ENCODE assay signal across 38 cellular contexts in the genomic region with DNA sequence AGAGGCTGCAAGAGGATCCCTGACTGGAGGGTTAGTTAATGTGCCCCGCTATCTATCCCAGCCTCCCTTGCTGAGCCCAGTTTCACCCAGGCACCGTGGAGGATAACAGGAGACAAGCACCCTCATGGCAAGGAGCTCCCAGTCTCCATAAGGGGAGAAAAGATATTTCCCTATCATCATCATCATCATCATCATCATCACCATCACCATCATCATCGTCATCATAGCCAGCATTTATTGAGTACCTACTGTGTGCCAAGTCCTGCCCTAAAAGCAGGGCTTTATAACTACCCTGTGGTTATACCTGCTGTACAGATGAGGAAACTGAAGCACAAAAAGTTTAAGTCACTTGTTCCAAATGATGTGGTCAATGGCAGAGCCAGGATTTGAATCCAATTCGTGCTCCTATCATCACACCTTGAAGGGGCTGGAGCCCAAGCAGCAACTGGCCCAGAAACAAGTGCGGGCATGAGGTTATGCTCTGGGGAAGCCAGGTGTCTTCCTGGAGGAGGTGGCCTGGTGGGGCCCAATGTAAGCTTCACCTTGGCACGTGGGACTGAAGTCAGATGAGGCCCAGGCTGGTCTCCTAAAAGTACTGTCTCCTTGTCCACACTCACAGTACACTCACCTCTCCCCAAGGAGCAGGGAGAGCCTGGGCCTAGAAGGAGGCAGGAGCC. TPM values are rescaled to one million over a fixed set of nuclear protein-coding genes. Genes with fewer than 3 reads are reported as not detected.
"Had no signal": no experiment of that assay in that cellular context is flagged by ENCODE, and none has a peak within 500 bp of the region (broad histone marks: within the 10 kb centered on the region; RNA-seq: fewer than 3 reads in every experiment).

No MANE protein-coding gene starts in this region.

- DNase-seq: activated CD4-positive, alpha-beta memory T cell treated with anti-CD3 and anti-CD28 coated beads, Interleukin-2, amount 10 ng/mL, durations not matched to agents 7 days and 5 days; activated CD4-positive, alpha-beta T cell treated with anti-CD3 and anti-CD28 coated beads for 1 hour; activated CD4-positive, alpha-beta T cell treated with anti-CD3 and anti-CD28 coated beads for 48 hours; activated CD4-positive, CD25-positive, alpha-beta regulatory T cell; activated CD8-positive, alpha-beta memory T cell treated with anti-CD3 and anti-CD28 coated beads for 24 hours; activated CD8-positive, alpha-beta memory T cell treated with anti-CD3 and anti-CD28 coated beads, Interleukin-2, amount 10 ng/mL, durations not matched to agents 7 days and 5 days; activated CD8-positive, alpha-beta memory T cell treated with anti-CD3 and anti-CD28 coated beads, Interleukin-2, amount 50 U/mL, for 48 hours; activated effector memory CD4-positive, alpha-beta T cell treated with Interleukin-2 at 50 U/mL for 16 hours; activated naive CD4-positive, alpha-beta T cell treated with anti-CD3 and anti-CD28 coated beads, Interleukin-2, amount 10 ng/mL, durations not matched to agents 7 days and 5 days; activated naive CD8-positive, alpha-beta T cell treated with anti-CD3 and anti-CD28 coated beads, Interleukin-2, amount 50 U/mL, for 24 hours; activated T-cell treated with anti-CD3 and anti-CD28 coated beads, Interleukin-2, amount 50 U/mL, for 48 hours; anterior cingulate cortex; caudate nucleus; NCI-H1105; NCI-H1417 treated with DMSO at 0.1 percent for 48 hours; NCI-H187 treated with DMSO at 0.1 percent for 48 hours; NCI-H2081; NCI-H2171 treated with DMSO at 0.1 percent for 48 hours; NCI-H2227 treated with DMSO at 0.1 percent for 48 hours; NCI-H446; NCI-H510A treated with DMSO at 0.1 percent for 48 hours; NCI-H526 treated with DMSO at 0.1 percent for 48 hours; NCI-H774; PC-9; SIG-M5; T-helper 1 cell; T-helper 2 cell; T-helper 9 cell; WERI-Rb-1 had no signal

- H3K4me3 ChIP-seq: PC-9 had no signal

- H2AFZ ChIP-seq: PC-9 had no signal

- H3K36me3 Mint-ChIP-seq: activated CD8-positive, alpha-beta memory T cell treated with anti-CD3 and anti-CD28 coated beads, Interleukin-2, amount 10 ng/mL, durations not matched to agents 7 days and 5 days; activated naive CD4-positive, alpha-beta T cell treated with anti-CD3 and anti-CD28 coated beads, Interleukin-2, amount 10 ng/mL, durations not matched to agents 7 days and 5 days; activated naive CD8-positive, alpha-beta T cell; brain had no signal

- H3K4me1 Mint-ChIP-seq: activated CD4-positive, alpha-beta memory T cell treated with anti-CD3 and anti-CD28 coated beads, Interleukin-2, amount 10 ng/mL, durations not matched to agents 7 days and 5 days; activated CD8-positive, alpha-beta memory T cell treated with anti-CD3 and anti-CD28 coated beads, Interleukin-2, amount 10 ng/mL, durations not matched to agents 7 days and 5 days; activated naive CD4-positive, alpha-beta T cell treated with anti-CD3 and anti-CD28 coated beads, Interleukin-2, amount 10 ng/mL, durations not matched to agents 7 days and 5 days; activated naive CD8-positive, alpha-beta T cell treated with anti-CD3 and anti-CD28 coated beads, Interleukin-2, amount 50 U/mL, for 24 hours; brain had no signal

- ATAC-seq: activated CD8-positive, alpha-beta memory T cell treated with anti-CD3 and anti-CD28 coated beads, Interleukin-2, amount 10 ng/mL, durations not matched to agents 7 days and 5 days; activated naive CD8-positive, alpha-beta T cell treated with anti-CD3 and anti-CD28 coated beads, Interleukin-2, amount 50 U/mL, for 24 hours; Right ventricle myocardium inferior had no signal

- H3K27ac Mint-ChIP-seq: activated CD4-positive, alpha-beta memory T cell treated with anti-CD3 and anti-CD28 coated beads, Interleukin-2, amount 10 ng/mL, durations not matched to agents 7 days and 5 days; activated CD8-positive, alpha-beta memory T cell treated with anti-CD3 and anti-CD28 coated beads, Interleukin-2, amount 10 ng/mL, durations not matched to agents 7 days and 5 days; activated naive CD4-positive, alpha-beta T cell treated with anti-CD3 and anti-CD28 coated beads, Interleukin-2, amount 10 ng/mL, durations not matched to agents 7 days and 5 days; activated naive CD8-positive, alpha-beta T cell; activated naive CD8-positive, alpha-beta T cell treated with anti-CD3 and anti-CD28 coated beads, Interleukin-2, amount 50 U/mL, for 24 hours; brain had no signal

- H3K4me3 Mint-ChIP-seq: activated CD4-positive, alpha-beta memory T cell treated with anti-CD3 and anti-CD28 coated beads, Interleukin-2, amount 10 ng/mL, durations not matched to agents 7 days and 5 days; activated CD8-positive, alpha-beta memory T cell treated with anti-CD3 and anti-CD28 coated beads, Interleukin-2, amount 10 ng/mL, durations not matched to agents 7 days and 5 days; activated naive CD4-positive, alpha-beta T cell treated with anti-CD3 and anti-CD28 coated beads, Interleukin-2, amount 10 ng/mL, durations not matched to agents 7 days and 5 days; activated naive CD8-positive, alpha-beta T cell; activated naive CD8-positive, alpha-beta T cell treated with anti-CD3 and anti-CD28 coated beads, Interleukin-2, amount 50 U/mL, for 24 hours; brain had no signal

- H3K36me3 ChIP-seq: WERI-Rb-1 had no signal

- FAIRE-seq: RCC 7860 had no signal

- H3K27ac ChIP-seq: PC-9, RWPE1, WERI-Rb-1 had no signal

- H3K4me2 ChIP-seq: PC-9 had no signal

- H3K9me3 Mint-ChIP-seq: activated CD4-positive, alpha-beta memory T cell treated with anti-CD3 and anti-CD28 coated beads, Interleukin-2, amount 10 ng/mL, durations not matched to agents 7 days and 5 days; activated naive CD4-positive, alpha-beta T cell treated with anti-CD3 and anti-CD28 coated beads, Interleukin-2, amount 10 ng/mL, durations not matched to agents 7 days and 5 days; activated naive CD8-positive, alpha-beta T cell treated with anti-CD3 and anti-CD28 coated beads, Interleukin-2, amount 50 U/mL, for 24 hours had no signal

RNA-seq across cellular contexts. Expression of gene GLP1R, which starts 10.0 kb away (rescaled TPM):
- total RNA-seq: activated CD4-positive, alpha-beta memory T cell treated with anti-CD3 and anti-CD28 coated beads, Interleukin-2, amount 10 ng/mL, durations not matched to agents 7 days and 5 days; activated CD8-positive, alpha-beta memory T cell treated with anti-CD3 and anti-CD28 coated beads, Interleukin-2, amount 10 ng/mL, durations not matched to agents 7 days and 5 days; bronchial epithelial cell; MCF 10A; OCI-LY7; PC-9; SK-MEL-5 had no signal
